Comparison of ENCODE assay signal across 8 cellular contexts in the genomic region with DNA sequence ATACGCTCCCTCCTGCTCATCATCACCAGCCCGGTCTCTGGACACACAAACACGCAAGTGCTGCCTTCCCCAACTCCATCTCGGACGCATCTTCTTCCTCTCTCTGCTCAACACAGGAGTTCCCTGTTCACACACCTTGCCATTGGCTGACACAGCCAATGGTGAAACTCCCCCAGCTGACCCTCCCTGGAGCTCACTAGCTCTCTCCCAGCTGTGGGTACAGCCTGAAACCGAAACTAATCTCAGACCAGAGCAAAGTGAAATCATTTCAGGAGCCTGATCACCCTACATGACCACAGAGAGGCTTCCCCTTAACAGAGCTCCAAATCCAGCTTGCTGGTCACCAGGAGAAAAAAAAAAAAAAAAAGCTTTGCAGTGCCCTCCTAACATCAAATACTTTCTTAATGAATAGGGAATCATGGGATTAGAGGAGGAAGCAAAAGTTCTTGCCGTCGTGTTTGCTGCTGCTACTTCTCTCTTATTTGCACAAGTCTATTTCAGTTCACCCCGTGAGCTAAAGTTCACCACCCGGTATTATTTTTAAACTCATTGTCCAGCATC. TPM values are rescaled to one million over a fixed set of nuclear protein-coding genes. Genes with fewer than 3 reads are reported as not detected.
DNase-seq lines count a peak whose midpoint lies in the region; ATAC-seq and TF ChIP-seq lines count a peak whose summit lies in the region.

No MANE protein-coding gene starts in this region.

- no peak overlapping the region for H3K4me3 Mint-ChIP-seq in GM23338
- peak overlapping the region; percentile 75 for H3K4me3 Mint-ChIP-seq in T-helper 2 cell treated with Interferon-gamma antibody and Interleukin-4, amounts not matched to agents 5 μg/mL and 100 μg/mL, for 36 hours

- peak; percentile 54 for DNase-seq in NCI-H748 (lab: John Stamatoyannopoulos, UW; ENCODE audit: unreplicated experiment)
- DNase-seq in NCI-H748 treated with DMSO at 0.1 percent for 48 hours (lab: John Stamatoyannopoulos, UW) = no peak
- DNase-seq in GM23338 (ENCODE audit: low spot score) = no peak
- DNase-seq in T-helper 2 cell treated with Interferon-gamma antibody and Interleukin-4, amounts not matched to agents 5 μg/mL and 100 μg/mL, for 36 hours (ENCODE audit: low spot score) = peak; percentile 32
- peak; percentile 58 for DNase-seq in midbrain (lab: John Stamatoyannopoulos, UW)
- DNase-seq in ureter (ENCODE audit: low spot score) = peak; percentile 67

- no peaks in the 10 kb centered on the region for H4K20me1 ChIP-seq in GM23338 (replicated peaks; ENCODE audit: insufficient read depth)
- no peaks in the 10 kb centered on the region for H4K20me1 ChIP-seq in KMS-11 (ENCODE audit: insufficient read depth)

- ATAC-seq in GM23338 = peak; percentile 72

- H3K9me2 ChIP-seq in GM23338 (ENCODE audit: insufficient read depth) = no peaks in the 10 kb centered on the region

- H3K9ac ChIP-seq in KMS-11 = no peak overlapping the region
- peak overlapping the region; percentile 26 to 65 for H3K9ac ChIP-seq in duodenal mucosa (ENCODE audit: low read depth in 1 of 2, low read length in 2 of 2)

- H3K4me1 ChIP-seq in GM23338 (ENCODE audit: insufficient read depth) (peaks cover 24% of the 10 kb centered on the region), KMS-11 (ENCODE audit: low read depth, poor library complexity, severe bottlenecking) (peaks cover 65% of the 10 kb centered on the region), duodenal mucosa (ENCODE audit: control insufficient read depth in 1 of 2, insufficient read depth in 2 of 2, low read length in 2 of 2) (peaks cover 27 to 31% of the 10 kb centered on the region in 2 donors)

- H3K4me1 Mint-ChIP-seq in GM23338 = peaks cover 40% of the 10 kb centered on the region
- H3K4me1 Mint-ChIP-seq in T-helper 2 cell treated with Interferon-gamma antibody and Interleukin-4, amounts not matched to agents 5 μg/mL and 100 μg/mL, for 36 hours (ENCODE audit: low read depth) = peaks cover 31% of the 10 kb centered on the region

- H3K79me2 ChIP-seq in GM23338 (replicated peaks; ENCODE audit: insufficient read depth) (no peaks in the 10 kb centered on the region), KMS-11 (ENCODE audit: insufficient read depth, low read depth) (no peaks in the 10 kb centered on the region)

- H3K4me2 ChIP-seq in GM23338 (peak overlapping the region; percentile 33; the same call in 1 of the 2 replicates), KMS-11 (peak overlapping the region; percentile 70)

- H3K36me3 Mint-ChIP-seq in GM23338 (ENCODE audit: low read depth) = no peaks in the 10 kb centered on the region
- no peaks in the 10 kb centered on the region for H3K36me3 Mint-ChIP-seq in T-helper 2 cell treated with Interferon-gamma antibody and Interleukin-4, amounts not matched to agents 5 μg/mL and 100 μg/mL, for 36 hours (ENCODE audit: low read depth)

- no peak overlapping the region; the same call in 1 of the 2 replicates for H3K27ac Mint-ChIP-seq in GM23338
- H3K27ac Mint-ChIP-seq in T-helper 2 cell treated with Interferon-gamma antibody and Interleukin-4, amounts not matched to agents 5 μg/mL and 100 μg/mL, for 36 hours = no peak overlapping the region

- TF ChIP-seq CTCF in GM23338 (conservative IDR thresholded peaks at IDR 0.05; ENCODE audit: low read depth in 2 of 2) (no peak), KMS-11 (conservative IDR thresholded peaks at IDR 0.05; ENCODE audit: low read depth, low read length) (no peak)

- H3K4me3 ChIP-seq in GM23338 (no peak overlapping the region), KMS-11 (IDR thresholded peaks at IDR 0.05; ENCODE audit: insufficient read depth, low read depth, low read length) (no peak overlapping the region), duodenal mucosa (ENCODE audit: low read depth in 1 of 2, low read length in 2 of 2) (peak overlapping the region; percentile 68 to 79)

- H3K27ac ChIP-seq in GM23338 (ENCODE audit: low read depth) (no peak overlapping the region), KMS-11 (no peak overlapping the region), duodenal mucosa (ENCODE audit: low read depth, low read length) (peak overlapping the region; percentile 61)

- H3K27me3 ChIP-seq in GM23338 (ENCODE audit: insufficient read depth) (no peaks in the 10 kb centered on the region), KMS-11 (ENCODE audit: insufficient read depth, low read depth) (peaks cover 52% of the 10 kb centered on the region), duodenal mucosa (ENCODE audit: control insufficient read depth in 1 of 2, insufficient read depth in 2 of 2, low read length in 2 of 2) (no peaks in the 10 kb centered on the region)

- H3K27me3 Mint-ChIP-seq in GM23338 (ENCODE audit: insufficient read depth, low read depth, poor library complexity) = peaks cover 7% of the 10 kb centered on the region
- peaks cover 53% of the 10 kb centered on the region for H3K27me3 Mint-ChIP-seq in T-helper 2 cell treated with Interferon-gamma antibody and Interleukin-4, amounts not matched to agents 5 μg/mL and 100 μg/mL, for 36 hours (ENCODE audit: low read depth)

- no peaks in the 10 kb centered on the region for H3K36me3 ChIP-seq in GM23338 (ENCODE audit: insufficient read depth)
- no peaks in the 10 kb centered on the region for H3K36me3 ChIP-seq in KMS-11 (ENCODE audit: insufficient read depth)
- H3K36me3 ChIP-seq in duodenal mucosa (ENCODE audit: control insufficient read depth in 1 of 2, insufficient read depth in 2 of 2, low read length in 2 of 2) = no peaks in the 10 kb centered on the region

- no peaks in the 10 kb centered on the region for H3K9me3 ChIP-seq in duodenal mucosa (ENCODE audit: control insufficient read depth in 1 of 2, low read length in 2 of 2)

- no peaks in the 10 kb centered on the region for H3K9me3 Mint-ChIP-seq in GM23338
- no peaks in the 10 kb centered on the region for H3K9me3 Mint-ChIP-seq in T-helper 2 cell treated with Interferon-gamma antibody and Interleukin-4, amounts not matched to agents 5 μg/mL and 100 μg/mL, for 36 hours

- H2AFZ ChIP-seq in GM23338 (no peak overlapping the region), KMS-11 (ENCODE audit: low read depth) (no peak overlapping the region)

- peaks cover 7% of the 10 kb centered on the region; the same call in 1 of the 2 replicates for H3F3A ChIP-seq in GM23338 (replicated peaks; ENCODE audit: low read depth)

TF ChIP-seq in GM23338, 12 proteins besides CTCF, POLR2A, EP300 and RAD21 (continues in another document):
- TF ChIP-seq, protein P1, sequence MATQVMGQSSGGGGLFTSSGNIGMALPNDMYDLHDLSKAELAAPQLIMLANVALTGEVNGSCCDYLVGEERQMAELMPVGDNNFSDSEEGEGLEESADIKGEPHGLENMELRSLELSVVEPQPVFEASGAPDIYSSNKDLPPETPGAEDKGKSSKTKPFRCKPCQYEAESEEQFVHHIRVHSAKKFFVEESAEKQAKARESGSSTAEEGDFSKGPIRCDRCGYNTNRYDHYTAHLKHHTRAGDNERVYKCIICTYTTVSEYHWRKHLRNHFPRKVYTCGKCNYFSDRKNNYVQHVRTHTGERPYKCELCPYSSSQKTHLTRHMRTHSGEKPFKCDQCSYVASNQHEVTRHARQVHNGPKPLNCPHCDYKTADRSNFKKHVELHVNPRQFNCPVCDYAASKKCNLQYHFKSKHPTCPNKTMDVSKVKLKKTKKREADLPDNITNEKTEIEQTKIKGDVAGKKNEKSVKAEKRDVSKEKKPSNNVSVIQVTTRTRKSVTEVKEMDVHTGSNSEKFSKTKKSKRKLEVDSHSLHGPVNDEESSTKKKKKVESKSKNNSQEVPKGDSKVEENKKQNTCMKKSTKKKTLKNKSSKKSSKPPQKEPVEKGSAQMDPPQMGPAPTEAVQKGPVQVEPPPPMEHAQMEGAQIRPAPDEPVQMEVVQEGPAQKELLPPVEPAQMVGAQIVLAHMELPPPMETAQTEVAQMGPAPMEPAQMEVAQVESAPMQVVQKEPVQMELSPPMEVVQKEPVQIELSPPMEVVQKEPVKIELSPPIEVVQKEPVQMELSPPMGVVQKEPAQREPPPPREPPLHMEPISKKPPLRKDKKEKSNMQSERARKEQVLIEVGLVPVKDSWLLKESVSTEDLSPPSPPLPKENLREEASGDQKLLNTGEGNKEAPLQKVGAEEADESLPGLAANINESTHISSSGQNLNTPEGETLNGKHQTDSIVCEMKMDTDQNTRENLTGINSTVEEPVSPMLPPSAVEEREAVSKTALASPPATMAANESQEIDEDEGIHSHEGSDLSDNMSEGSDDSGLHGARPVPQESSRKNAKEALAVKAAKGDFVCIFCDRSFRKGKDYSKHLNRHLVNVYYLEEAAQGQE (IDR thresholded peaks at IDR 0.05; ENCODE audit: unreplicated experiment) = no peak
- no peak for TF ChIP-seq ZNF114 (CRISPR knock-in tag; IDR thresholded peaks at IDR 0.05)
- TF ChIP-seq NANOG (IDR thresholded peaks at IDR 0.05; ENCODE audit: borderline replicate concordance) = no peak
- no peak for TF ChIP-seq STAT1 (IDR thresholded peaks at IDR 0.05; ENCODE audit: unreplicated experiment)
- no peak for TF ChIP-seq ZNF331 (CRISPR knock-in tag; IDR thresholded peaks at IDR 0.05; ENCODE audit: low read depth)
- TF ChIP-seq JUNB (IDR thresholded peaks at IDR 0.05; ENCODE audit: unreplicated experiment) = no peak
- no peak for TF ChIP-seq ETS1 (IDR thresholded peaks at IDR 0.05)

RNA-seq across cellular contexts. Expression of gene CUEDC1, which starts 8.3 kb away (rescaled TPM):
- 3.0 and 3.3 TPM in 2 replicates for total RNA-seq in GM23338 (2014; rRNA removed; shearing (Covaris generic))
- polyA plus RNA-seq in GM23338 (2016; fragmentation: Nextera tagmentation; extraction: Ambion mirVana) = 7.7 and 11.3 TPM in 2 replicates
- total RNA-seq in ureter = 36.9 TPM

RNA-seq across cellular contexts. Expression of gene VEZF1, which starts 41.2 kb away (rescaled TPM):
- total RNA-seq in GM23338 (2014; rRNA removed; shearing (Covaris generic)) = 67.7 and 74.6 TPM in 2 replicates
- polyA plus RNA-seq in GM23338 (2016; fragmentation: Nextera tagmentation; extraction: Ambion mirVana) = 34.8 and 36.0 TPM in 2 replicates
- 75.6 TPM for total RNA-seq in ureter

Comparison
In these comparisons a context has a peak if more than half of its experiments do, and no peak if none do; other contexts are left out.
1. DNase-seq: peak in NCI-H748 (single experiment), T-helper 2 cell treated with Interferon-gamma antibody and Interleukin-4, amounts not matched to agents 5 μg/mL and 100 μg/mL, for 36 hours (single experiment), midbrain (single experiment) and ureter (single experiment); none in NCI-H748 treated with DMSO at 0.1 percent for 48 hours (single experiment) and GM23338 (single experiment).
2. H3K4me3 ChIP-seq: peak in duodenal mucosa (2 of 2); none in GM23338 (single experiment) and KMS-11 (single experiment).